In the genomic region with DNA sequence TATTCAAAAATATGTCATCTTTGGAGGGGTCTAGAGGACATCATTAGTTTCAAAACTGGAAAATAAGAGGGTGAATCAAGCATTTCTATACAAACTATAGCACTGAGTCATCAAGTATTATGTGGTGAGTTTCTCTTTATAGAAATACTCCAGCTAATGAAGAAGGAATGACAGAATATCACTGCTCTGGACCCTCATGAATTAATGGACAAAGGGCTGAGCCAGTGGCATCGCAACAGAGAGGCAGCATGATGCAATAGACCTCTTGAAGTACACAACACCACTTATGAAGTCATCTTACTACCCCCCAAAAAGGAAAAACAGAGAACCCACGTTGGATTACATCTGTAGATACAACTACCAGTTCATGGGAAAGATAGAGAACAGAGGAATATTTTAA, we compare ENCODE assay signal across 25 cellular contexts. TPM values are rescaled to one million over a fixed set of nuclear protein-coding genes. Genes with fewer than 3 reads are reported as not detected.
DNase-seq lines count a peak whose midpoint lies in the region; FAIRE-seq and TF ChIP-seq lines count a peak whose summit lies in the region.
"Had no signal": no experiment of that assay in that cellular context is flagged by ENCODE, and none has a peak within 500 bp of the region (broad histone marks: within the 10 kb centered on the region; RNA-seq: fewer than 3 reads in every experiment).

No MANE protein-coding gene starts in this region.

- peak; percentile 52 for DNase-seq in A172 (ENCODE audit: low spot score)
- peak; percentile 35 for DNase-seq in HS-27A (ENCODE audit: low read depth)
- DNase-seq in amniotic epithelial cell (ENCODE audit: low read depth): peak; percentile 80
- DNase-seq in fibroblast of mammary gland (ENCODE audit: low read depth): peak; percentile 76
- no peak for DNase-seq in NCI-H187 treated with DMSO at 0.1 percent for 48 hours (lab: John Stamatoyannopoulos, UW)
- DNase-seq in frontal cortex (ENCODE audit: low spot score in 2 of 2): no peak
- no peak for DNase-seq in mucosa of gallbladder (ENCODE audit: low spot score)
- DNase-seq in cortex of kidney (lab: John Stamatoyannopoulos, UW): no peak
- DNase-seq: activated CD4-positive, alpha-beta memory T cell treated with anti-CD3 and anti-CD28 coated beads, Interleukin-2, amount 10 ng/mL, durations not matched to agents 7 days and 5 days; activated CD4-positive, CD25-positive, alpha-beta regulatory T cell; activated naive CD4-positive, alpha-beta T cell; activated T-cell treated with anti-CD3 and anti-CD28 coated beads for 4 hours; Calu3; endodermal cell; KBM-7; mesendoderm; naive thymus-derived CD4-positive, alpha-beta T cell; NCI-H1930; NCI-H345; PC-9; T-helper 9 cell had no signal

- no peak overlapping the region for H3K4me3 ChIP-seq in fibroblast of mammary gland (ENCODE audit: control insufficient read depth, low read depth, low read length)
- H3K4me3 ChIP-seq: A549; BLaER1 treated with 17β-estradiol and CSF1 and Interleukin-3, amounts not matched to agents 10 nM and 100 nM; PC-9; right atrium auricular region; vagina had no signal

- no peak for TF ChIP-seq CTCF in fibroblast of mammary gland (conservative IDR thresholded peaks at IDR 0.05; ENCODE audit: control insufficient read depth, insufficient read depth, low read depth, low read length)

- no peak for FAIRE-seq in frontal cortex (lab: Jason Lieb, UNC)
- FAIRE-seq: A549 had no signal

RNA-seq across cellular contexts. Expression of gene EIF2AK3, which starts 27.4 kb away (rescaled TPM):
- 17.6 and 23.2 TPM in 2 replicates for total RNA-seq in A172 (2014; rRNA removed; shearing (Covaris generic))
- total RNA-seq in frontal cortex: 28.9 TPM
- 17.9 TPM for total RNA-seq in mucosa of gallbladder

RNA-seq across cellular contexts. Expression of gene RPIA, which starts 36.8 kb away (rescaled TPM):
- 6.4 and 8.8 TPM in 2 replicates for total RNA-seq in A172 (2014; rRNA removed; shearing (Covaris generic))
- total RNA-seq in frontal cortex (10.2 TPM), mucosa of gallbladder (24.4 TPM)

Comparison
In these comparisons a context has a peak if more than half of its experiments do, and no peak if none do; other contexts are left out.
1. DNase-seq: peak in A172 (single experiment), HS-27A (single experiment), amniotic epithelial cell (single experiment) and fibroblast of mammary gland (single experiment); none in NCI-H187 treated with DMSO at 0.1 percent for 48 hours (single experiment), frontal cortex (0 of 2), mucosa of gallbladder (single experiment) and cortex of kidney (single experiment).